Comparison of ENCODE assay signal across 18 cellular contexts in the genomic region with DNA sequence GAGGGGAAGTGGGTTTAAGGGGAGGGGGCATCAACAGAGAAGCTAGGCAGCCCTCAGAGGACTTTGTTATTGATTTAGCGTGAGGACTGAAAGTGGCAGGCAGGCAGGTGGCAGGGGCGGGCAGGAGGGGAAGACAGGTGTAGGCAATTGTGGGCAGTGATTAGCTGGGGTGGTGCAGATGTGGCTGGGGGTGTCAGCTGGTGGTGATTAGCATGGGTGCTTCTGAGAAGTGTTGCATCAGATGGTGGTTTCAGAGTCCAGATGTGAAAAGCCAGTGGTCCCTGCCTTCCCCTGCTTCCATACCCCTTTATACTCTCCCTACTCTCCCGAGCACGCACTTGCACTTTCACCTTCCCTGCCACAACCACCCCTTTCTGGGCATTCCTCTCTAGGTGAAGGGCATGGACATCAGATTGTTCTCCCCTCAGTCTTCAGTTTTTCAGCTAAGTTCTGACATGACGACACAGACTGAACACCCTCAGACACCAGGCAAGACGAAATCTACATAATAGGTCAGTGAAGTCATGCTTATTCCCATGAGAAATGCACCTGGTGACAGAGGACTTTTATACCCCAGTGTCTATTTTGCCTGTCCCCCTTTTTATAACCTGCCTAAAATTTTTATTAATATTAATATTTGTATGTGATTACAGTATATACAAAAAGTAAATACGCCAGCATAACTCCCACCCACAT.
A peak's percentile ranks its signal among the peaks of the same experiment; 100 is the strongest.
DNase-seq lines count a peak whose midpoint lies in the region; ATAC-seq and TF ChIP-seq lines count a peak whose summit lies in the region.
"Had no signal": no experiment of that assay in that cellular context is flagged by ENCODE, and none has a peak within 500 bp of the region (broad histone marks: within the 10 kb centered on the region; RNA-seq: fewer than 3 reads in every experiment).

No MANE protein-coding gene starts in this region.

- H3K27me3 Mint-ChIP-seq in activated CD4-positive, alpha-beta T cell treated with anti-CD3 and anti-CD28 coated beads, Interleukin-2, amount 10 ng/mL, durations not matched to agents 24 days and 14 days = no peaks in the 10 kb centered on the region
- H3K27me3 Mint-ChIP-seq: CD4-positive, CD25-positive, alpha-beta regulatory T cell; T-helper 17 cell had no signal

- no peak overlapping the region for H3K4me3 ChIP-seq in dorsolateral prefrontal cortex

- intact Hi-C loops in dorsolateral prefrontal cortex (cut with DNase I) = loop anchor here in 1 of 2 donors (10.0 kb wide), 1 partner anchor 615 kb away; no protein-coding TSS in a partner anchor
- intact Hi-C loops in Right ventricle myocardium superior (cut with DNase I) = no loop called here
- intact Hi-C loops in activated CD4-positive, alpha-beta T cell treated with anti-CD3 and anti-CD28 coated beads, Interleukin-2, amount 10 ng/mL, durations not matched to agents 24 days and 14 days (cut with micrococcal nuclease) = no loop called here

- peak; percentile 54 for ATAC-seq in GM18502 (IDR thresholded peaks at IDR 0.05; ENCODE audit: poor library complexity, unreplicated experiment)
- ATAC-seq in HG02678 (IDR thresholded peaks at IDR 0.05; ENCODE audit: unreplicated experiment) = peak; percentile 69
- no peak for ATAC-seq in Right ventricle myocardium superior (ENCODE audit: poor library complexity)
- ATAC-seq: left colon, T-helper 17 cell had no signal

- DNase-seq in NCI-H187 (lab: John Stamatoyannopoulos, UW) (peak; percentile 42 to 61), SW480 (ENCODE audit: low spot score) (peak; percentile 58), occipital lobe (lab: John Stamatoyannopoulos, UW) (no peak), dorsolateral prefrontal cortex (no peak), Right ventricle myocardium superior (no peak)
- no peak for DNase-seq in activated CD4-positive, alpha-beta T cell treated with anti-CD3 and anti-CD28 coated beads, Interleukin-2, amount 10 ng/mL, durations not matched to agents 24 days and 14 days
- DNase-seq: activated CD8-positive, alpha-beta memory T cell treated with anti-CD3 and anti-CD28 coated beads for 24 hours; activated naive CD8-positive, alpha-beta T cell treated with anti-CD3 and anti-CD28 coated beads for 36 hours; CD4-positive, CD25-positive, alpha-beta regulatory T cell; H7; left colon; NCI-H2227 treated with DMSO at 0.1 percent for 48 hours; nucleus accumbens; stimulated activated CD4-positive, alpha-beta T cell treated with anti-CD3 and anti-CD28 coated beads, Interleukin-1b, Interleukin-23, amount 100 ng/mL, for 48 hours; T-helper 17 cell had no signal

- H3K4me1 Mint-ChIP-seq in activated CD4-positive, alpha-beta T cell treated with anti-CD3 and anti-CD28 coated beads, Interleukin-2, amount 10 ng/mL, durations not matched to agents 24 days and 14 days = no peaks in the 10 kb centered on the region
- H3K4me1 Mint-ChIP-seq: activated naive CD8-positive, alpha-beta T cell treated with anti-CD3 and anti-CD28 coated beads for 36 hours; T-helper 17 cell had no signal

- H3K9me3 Mint-ChIP-seq in activated CD4-positive, alpha-beta T cell treated with anti-CD3 and anti-CD28 coated beads, Interleukin-2, amount 10 ng/mL, durations not matched to agents 24 days and 14 days = no peaks in the 10 kb centered on the region
- H3K9me3 Mint-ChIP-seq: activated naive CD8-positive, alpha-beta T cell treated with anti-CD3 and anti-CD28 coated beads for 36 hours had no signal

- no peaks in the 10 kb centered on the region for H3K27me3 ChIP-seq in dorsolateral prefrontal cortex

- no peak overlapping the region for H3K27ac Mint-ChIP-seq in activated CD4-positive, alpha-beta T cell treated with anti-CD3 and anti-CD28 coated beads, Interleukin-2, amount 10 ng/mL, durations not matched to agents 24 days and 14 days
- H3K27ac Mint-ChIP-seq: activated naive CD8-positive, alpha-beta T cell treated with anti-CD3 and anti-CD28 coated beads for 36 hours; CD4-positive, CD25-positive, alpha-beta regulatory T cell; T-helper 17 cell had no signal

- no peak overlapping the region for H3K27ac ChIP-seq in dorsolateral prefrontal cortex
- H3K27ac ChIP-seq: HL-60 had no signal

- no peaks in the 10 kb centered on the region for H3K36me3 Mint-ChIP-seq in activated CD4-positive, alpha-beta T cell treated with anti-CD3 and anti-CD28 coated beads, Interleukin-2, amount 10 ng/mL, durations not matched to agents 24 days and 14 days (ENCODE audit: low read depth)
- H3K36me3 Mint-ChIP-seq: activated naive CD8-positive, alpha-beta T cell treated with anti-CD3 and anti-CD28 coated beads for 36 hours; CD4-positive, CD25-positive, alpha-beta regulatory T cell had no signal

- no peak overlapping the region for H3K4me3 Mint-ChIP-seq in activated CD4-positive, alpha-beta T cell treated with anti-CD3 and anti-CD28 coated beads, Interleukin-2, amount 10 ng/mL, durations not matched to agents 24 days and 14 days
- H3K4me3 Mint-ChIP-seq: activated naive CD8-positive, alpha-beta T cell treated with anti-CD3 and anti-CD28 coated beads for 36 hours; CD4-positive, CD25-positive, alpha-beta regulatory T cell; T-helper 17 cell had no signal

- no peak for TF ChIP-seq CTCF in dorsolateral prefrontal cortex (IDR thresholded peaks at IDR 0.05 in 54 of 56, conservative IDR thresholded peaks at IDR 0.05 in 2 of 56; ENCODE audit: low read depth in 1 of 56, partially characterized antibody in 56 of 56)

Comparison
In these comparisons a context has a peak if more than half of its experiments do, and no peak if none do; other contexts are left out.
1. DNase-seq: peak in NCI-H187 (2 of 2) and SW480 (single experiment); none in occipital lobe (single experiment), dorsolateral prefrontal cortex (0 of 10), Right ventricle myocardium superior (single experiment) and activated CD4-positive, alpha-beta T cell treated with anti-CD3 and anti-CD28 coated beads, Interleukin-2, amount 10 ng/mL, durations not matched to agents 24 days and 14 days (single experiment).